ENCODE assay signal across 8 cellular contexts in the genomic region with DNA sequence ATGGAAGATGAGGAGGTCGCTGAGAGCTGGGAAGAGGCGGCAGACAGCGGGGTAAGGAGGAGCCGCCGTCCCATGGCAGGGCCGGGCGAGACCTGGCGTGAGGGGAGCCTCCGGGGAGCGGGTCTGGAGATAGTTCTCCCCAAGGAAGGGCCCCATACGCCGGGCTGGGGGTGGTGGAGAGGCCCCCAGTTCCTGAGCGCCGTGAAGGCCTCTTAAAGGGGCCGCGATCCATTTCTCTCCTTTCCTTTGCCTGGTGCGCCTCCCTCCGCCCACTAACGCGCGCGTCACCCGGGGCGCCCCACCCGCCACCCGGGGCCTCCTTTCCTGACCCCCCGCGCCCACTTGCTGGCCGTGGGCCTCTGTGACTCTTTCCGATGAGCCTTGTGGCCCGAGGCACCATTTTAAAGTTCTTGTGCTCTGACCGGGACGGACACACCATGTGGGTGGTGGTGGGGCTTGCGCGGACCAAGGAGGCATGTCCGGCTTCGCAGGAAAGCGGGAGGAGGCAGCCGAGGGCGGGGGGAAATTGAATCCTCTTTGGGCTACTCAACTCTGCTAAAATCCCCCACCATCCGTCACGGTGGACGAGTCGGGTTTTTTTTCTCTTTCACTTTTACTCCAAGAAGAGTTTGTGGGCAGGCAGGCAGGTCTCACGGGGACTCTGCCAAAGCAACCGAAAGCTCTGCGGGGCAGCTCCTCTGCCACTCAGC. TPM values are rescaled to one million over a fixed set of nuclear protein-coding genes. Genes with fewer than 3 reads are reported as not detected.
A peak's percentile ranks its signal among the peaks of the same experiment; 100 is the strongest.
DNase-seq lines count a peak whose midpoint lies in the region; ATAC-seq and TF ChIP-seq lines count a peak whose summit lies in the region.

No MANE protein-coding gene starts in this region.

- intact Hi-C loops in heart right ventricle (cut with DNase I) = loop anchor here (2.0 to 10.0 kb wide), 7 partner anchors 75 to 295 kb away; a partner anchor contains a TSS

- peaks cover 2% of the 10 kb centered on the region for H3K36me3 ChIP-seq in KOPT-K1 (ENCODE audit: insufficient read depth, low read length)
- peaks cover 0 to 1% (median 0%) of the 10 kb centered on the region in 9 donors for H3K36me3 ChIP-seq in heart right ventricle

- peak overlapping the region; percentile 50 to 96 (median 75) for H3K4me3 ChIP-seq in heart right ventricle

- H3K9me3 Mint-ChIP-seq in activated naive CD8-positive, alpha-beta T cell treated with anti-CD3 and anti-CD28 coated beads, Interleukin-2, amount 50 U/mL, for 24 hours = no peaks in the 10 kb centered on the region
- H3K9me3 Mint-ChIP-seq in progenitor cell of endocrine pancreas (ENCODE audit: low read depth) = no peaks in the 10 kb centered on the region

- peak in 4 of 9 donors; percentile 15 to 34 (median 22) for TF ChIP-seq CTCF in heart right ventricle (IDR thresholded peaks at IDR 0.05)
- no peak for TF ChIP-seq CTCF in progenitor cell of endocrine pancreas (IDR thresholded peaks at IDR 0.05; ENCODE audit: unreplicated experiment)

- no peaks in the 10 kb centered on the region for H3K27me3 Mint-ChIP-seq in activated naive CD8-positive, alpha-beta T cell treated with anti-CD3 and anti-CD28 coated beads, Interleukin-2, amount 50 U/mL, for 24 hours
- H3K27me3 Mint-ChIP-seq in progenitor cell of endocrine pancreas = no peaks in the 10 kb centered on the region

- peaks cover 12 to 76% (median 39%) of the 10 kb centered on the region in 9 donors for H3K4me1 ChIP-seq in heart right ventricle

- peak overlapping the region; percentile 97 for H3K4me3 Mint-ChIP-seq in activated naive CD8-positive, alpha-beta T cell treated with anti-CD3 and anti-CD28 coated beads, Interleukin-2, amount 50 U/mL, for 24 hours
- peak overlapping the region; percentile 97 for H3K4me3 Mint-ChIP-seq in progenitor cell of endocrine pancreas (ENCODE audit: low read depth)

- peak overlapping the region; percentile 99 for H3K27ac Mint-ChIP-seq in activated naive CD8-positive, alpha-beta T cell treated with anti-CD3 and anti-CD28 coated beads, Interleukin-2, amount 50 U/mL, for 24 hours
- H3K27ac Mint-ChIP-seq in progenitor cell of endocrine pancreas = peak overlapping the region; percentile 99

- peaks cover 20% of the 10 kb centered on the region for H3K36me3 Mint-ChIP-seq in activated naive CD8-positive, alpha-beta T cell treated with anti-CD3 and anti-CD28 coated beads, Interleukin-2, amount 50 U/mL, for 24 hours (ENCODE audit: low read depth)
- H3K36me3 Mint-ChIP-seq in progenitor cell of endocrine pancreas (ENCODE audit: insufficient read depth) = no peaks in the 10 kb centered on the region

- H3K9me3 ChIP-seq in KOPT-K1 (ENCODE audit: insufficient read depth, low read length, poor library complexity, severe bottlenecking) (no peaks in the 10 kb centered on the region), heart right ventricle (no peaks in the 10 kb centered on the region)

- peak overlapping the region; percentile 92 for H3K27ac ChIP-seq in KOPT-K1 (ENCODE audit: low read depth, low read length, poor library complexity, severe bottlenecking)
- H3K27ac ChIP-seq in heart right ventricle = peak overlapping the region; percentile 91 to 99 (median 98)

- H3K4me1 Mint-ChIP-seq in activated naive CD8-positive, alpha-beta T cell treated with anti-CD3 and anti-CD28 coated beads, Interleukin-2, amount 50 U/mL, for 24 hours = peaks cover 45% of the 10 kb centered on the region
- H3K4me1 Mint-ChIP-seq in progenitor cell of endocrine pancreas (ENCODE audit: low read depth) = peaks cover 16% of the 10 kb centered on the region

- 1% methylated on average over 44 to 47 of the region's 47 CpGs for WGBS in heart right ventricle, 2 donors

- no peaks in the 10 kb centered on the region for H3K27me3 ChIP-seq in heart right ventricle

- ATAC-seq in GM21723 (IDR thresholded peaks at IDR 0.05; ENCODE audit: unreplicated experiment) = peak; percentile 55
- ATAC-seq in SK-N-SH treated with all-trans-retinoic acid at 6 μM for 48 hours = peak; percentile 82
- ATAC-seq in activated naive CD8-positive, alpha-beta T cell treated with anti-CD3 and anti-CD28 coated beads, Interleukin-2, amount 50 U/mL, for 24 hours = peak; percentile 74
- ATAC-seq in heart right ventricle = peak; percentile 84 to 93 (median 90)

- peak; percentile 85 for DNase-seq in ELF-1 (ENCODE audit: low read depth, low spot score)
- peak; percentile 88 for DNase-seq in activated naive CD8-positive, alpha-beta T cell treated with anti-CD3 and anti-CD28 coated beads, Interleukin-2, amount 50 U/mL, for 24 hours
- peak; percentile 83 to 89 for DNase-seq in heart right ventricle
- peak; percentile 22 for DNase-seq in progenitor cell of endocrine pancreas (ENCODE audit: low spot score, unreplicated experiment)
- peak; percentile 86 for DNase-seq in ureter (ENCODE audit: low spot score)

TF ChIP-seq in SK-N-SH treated with all-trans-retinoic acid at 6 μM for 48 hours, 23 proteins besides CTCF, POLR2A, EP300 and RAD21:
- TF ChIP-seq, protein P1, sequence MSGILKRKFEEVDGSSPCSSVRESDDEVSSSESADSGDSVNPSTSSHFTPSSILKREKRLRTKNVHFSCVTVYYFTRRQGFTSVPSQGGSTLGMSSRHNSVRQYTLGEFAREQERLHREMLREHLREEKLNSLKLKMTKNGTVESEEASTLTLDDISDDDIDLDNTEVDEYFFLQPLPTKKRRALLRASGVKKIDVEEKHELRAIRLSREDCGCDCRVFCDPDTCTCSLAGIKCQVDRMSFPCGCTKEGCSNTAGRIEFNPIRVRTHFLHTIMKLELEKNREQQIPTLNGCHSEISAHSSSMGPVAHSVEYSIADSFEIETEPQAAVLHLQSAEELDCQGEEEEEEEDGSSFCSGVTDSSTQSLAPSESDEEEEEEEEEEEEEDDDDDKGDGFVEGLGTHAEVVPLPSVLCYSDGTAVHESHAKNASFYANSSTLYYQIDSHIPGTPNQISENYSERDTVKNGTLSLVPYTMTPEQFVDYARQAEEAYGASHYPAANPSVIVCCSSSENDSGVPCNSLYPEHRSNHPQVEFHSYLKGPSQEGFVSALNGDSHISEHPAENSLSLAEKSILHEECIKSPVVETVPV (CRISPR knock-in tag; IDR thresholded peaks at IDR 0.05) = no peak
- TF ChIP-seq TOX (CRISPR knock-in tag; IDR thresholded peaks at IDR 0.05; ENCODE audit: borderline replicate concordance) (no peak), ZC3H10 (CRISPR knock-in tag; IDR thresholded peaks at IDR 0.05) (no peak), ZNF8 (CRISPR knock-in tag; IDR thresholded peaks at IDR 0.05) (no peak), ZFP3 (CRISPR knock-in tag; IDR thresholded peaks at IDR 0.05) (no peak), SNAI2 (CRISPR knock-in tag; IDR thresholded peaks at IDR 0.05) (no peak), ZNF565 (CRISPR knock-in tag; conservative IDR thresholded peaks at IDR 0.05; ENCODE audit: low read depth) (no peak)
- TF ChIP-seq, protein P2, sequence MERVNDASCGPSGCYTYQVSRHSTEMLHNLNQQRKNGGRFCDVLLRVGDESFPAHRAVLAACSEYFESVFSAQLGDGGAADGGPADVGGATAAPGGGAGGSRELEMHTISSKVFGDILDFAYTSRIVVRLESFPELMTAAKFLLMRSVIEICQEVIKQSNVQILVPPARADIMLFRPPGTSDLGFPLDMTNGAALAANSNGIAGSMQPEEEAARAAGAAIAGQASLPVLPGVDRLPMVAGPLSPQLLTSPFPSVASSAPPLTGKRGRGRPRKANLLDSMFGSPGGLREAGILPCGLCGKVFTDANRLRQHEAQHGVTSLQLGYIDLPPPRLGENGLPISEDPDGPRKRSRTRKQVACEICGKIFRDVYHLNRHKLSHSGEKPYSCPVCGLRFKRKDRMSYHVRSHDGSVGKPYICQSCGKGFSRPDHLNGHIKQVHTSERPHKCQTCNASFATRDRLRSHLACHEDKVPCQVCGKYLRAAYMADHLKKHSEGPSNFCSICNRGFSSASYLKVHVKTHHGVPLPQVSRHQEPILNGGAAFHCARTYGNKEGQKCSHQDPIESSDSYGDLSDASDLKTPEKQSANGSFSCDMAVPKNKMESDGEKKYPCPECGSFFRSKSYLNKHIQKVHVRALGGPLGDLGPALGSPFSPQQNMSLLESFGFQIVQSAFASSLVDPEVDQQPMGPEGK (CRISPR knock-in tag; IDR thresholded peaks at IDR 0.05; ENCODE audit: borderline replicate concordance) = no peak
TF ChIP-seq in SK-N-SH treated with all-trans-retinoic acid at 6 μM for 48 hours: peak in this region for 0.

RNA-seq across cellular contexts. Expression of a gene that starts 0.4 kb away (rescaled TPM):
- total RNA-seq in heart right ventricle (100 to 1,000 TPM in 6 of 10 donors, 10 to 100 TPM in 4; 87.1 to 131 (median 102) TPM), progenitor cell of endocrine pancreas (109 and 119 TPM in 2 replicates), ureter (131 TPM)
- polyA plus RNA-seq in heart right ventricle = 100 to 1,000 TPM in 1 of 2 donors, 10 to 100 TPM in 1; 37.8 to 111 TPM

RNA-seq across cellular contexts. Expression of a gene that starts 15.1 kb away (rescaled TPM):
- total RNA-seq in heart right ventricle (10 to 100 TPM; 17.3 to 26.6 (median 21.4) TPM), progenitor cell of endocrine pancreas (26.8 and 30.5 TPM in 2 replicates), ureter (33.1 TPM)
- 10 to 100 TPM; 12.4 to 14.8 TPM for polyA plus RNA-seq in heart right ventricle

Comparison
In these comparisons a context has a peak if more than half of its experiments do, and no peak if none do; other contexts are left out.
1. Peak in every context shown above with its lines: DNase-seq, ATAC-seq, H3K4me3 ChIP-seq and H3K27ac ChIP-seq.
2. DNase-seq: peak in every context shown above with its lines; median percentile 88 in activated naive CD8-positive, alpha-beta T cell treated with anti-CD3 and anti-CD28 coated beads, Interleukin-2, amount 50 U/mL, for 24 hours; 86 in heart right ventricle; 86 in ureter; 85 in ELF-1; 22 in progenitor cell of endocrine pancreas.